In genomic region chr16:72939247-72939646, GRCh38 we compare ENCODE assay signal across 9 cellular contexts.
A peak's percentile ranks its signal among the peaks of the same experiment; 100 is the strongest.
DNase-seq lines count a peak whose midpoint lies in the region; ATAC-seq and TF ChIP-seq lines count a peak whose summit lies in the region.
"Had no signal": no experiment of that assay in that cellular context is flagged by ENCODE, and none has a peak within 500 bp of the region (broad histone marks: within the 10 kb centered on the region; RNA-seq: fewer than 3 reads in every experiment).

No MANE protein-coding gene starts in this region.

- peak; percentile 50 for DNase-seq in AG08395 (ENCODE audit: low spot score)
- DNase-seq in SK-N-SH = no peak
- no peak for DNase-seq in Right ventricle myocardium inferior (ENCODE audit: missing footprints)
- DNase-seq in pons (ENCODE audit: low spot score) = peak; percentile 39
- no peak for DNase-seq in stimulated activated CD4-positive, alpha-beta T cell treated with anti-CD3 and anti-CD28 coated beads, Interleukin-4, amount 100 ng/mL, for 1 hour
- no peak for DNase-seq in dermis blood vessel endothelial cell
- DNase-seq in testis = no peak
- no peak for DNase-seq in NCI-H345 (lab: John Stamatoyannopoulos, UW)
- DNase-seq: CD4-positive, alpha-beta T cell had no signal

- no peak for TF ChIP-seq POLR2A in testis (IDR thresholded peaks at IDR 0.05)

- H3K4me3 ChIP-seq in SK-N-SH (ENCODE audit: low read depth in 2 of 2, low read length in 1 of 2) = no peak overlapping the region
- H3K4me3 ChIP-seq in testis = no peak overlapping the region

- peaks cover 0 to 13% of the 10 kb centered on the region in 2 experiments for H3K36me3 ChIP-seq in SK-N-SH (replicated peaks in 1 of 2; ENCODE audit: control insufficient read depth in 1 of 2, insufficient read depth in 2 of 2, low read length in 1 of 2)
- H3K36me3 ChIP-seq in testis (ENCODE audit: low read depth, missing control alignments) = no peaks in the 10 kb centered on the region

- no peaks in the 10 kb centered on the region for H3K9me2 ChIP-seq in SK-N-SH

- H3K79me2 ChIP-seq in SK-N-SH (ENCODE audit: insufficient read depth) = peaks cover 96% of the 10 kb centered on the region

- peak; percentile 53 for ATAC-seq in Right ventricle myocardium inferior

- no peak for TF ChIP-seq EP300 in SK-N-SH (IDR thresholded peaks at IDR 0.05; ENCODE audit: borderline replicate concordance in 1 of 2, low read depth in 1 of 2, low read length in 1 of 2)

- TF ChIP-seq RAD21 in SK-N-SH (IDR thresholded peaks at IDR 0.05; ENCODE audit: low read length) = peak; percentile 30; the same call in 1 of the 2 replicates

- H3K4me2 ChIP-seq in SK-N-SH = peak overlapping the region; percentile 30; the same call in 1 of the 2 replicates

- H3K9me3 ChIP-seq in SK-N-SH (no peaks in the 10 kb centered on the region), testis (no peaks in the 10 kb centered on the region)

- peaks cover 55% of the 10 kb centered on the region for H4K20me1 ChIP-seq in SK-N-SH (ENCODE audit: insufficient read depth)

- H3K4me1 ChIP-seq in SK-N-SH (ENCODE audit: control insufficient read depth in 1 of 2, insufficient read depth in 2 of 2, low read depth in 1 of 2, low read length in 1 of 2) (peaks cover 15 to 25% of the 10 kb centered on the region in 2 experiments; a peak in 2 of 4 replicates), testis (peaks cover 8% of the 10 kb centered on the region)

- H3K27me3 ChIP-seq in SK-N-SH (ENCODE audit: insufficient read depth) = no peaks in the 10 kb centered on the region
- H3K27me3 ChIP-seq in testis = no peaks in the 10 kb centered on the region

- POLR2A ChIA-PET in SK-N-SH (lab: Yijun Ruan, JAX) = no interaction called here

- WGBS in SK-N-SH (ENCODE audit: low lambda C conversion rate) = 82% methylated on average over 10 of the region's 10 CpGs
- WGBS in testis, 2 donors = 43 to 60% methylated on average over 9 to 10 of the region's 10 CpGs

- intact Hi-C loops in Right ventricle myocardium inferior (cut with DNase I) (loop anchor here (5.0 to 10.0 kb wide), 3 partner anchors 84 to 236 kb away; partner anchors contain the start of gene ZFHX3), testis (cut with DNase I; ENCODE audit: low total_unique reads) (loop anchor here (5.0 to 10.0 kb wide), 2 partner anchors 46 to 118 kb away; no protein-coding TSS in a partner anchor)

- H2AFZ ChIP-seq in SK-N-SH (ENCODE audit: low read depth) = no peak overlapping the region

- H3K27ac ChIP-seq in SK-N-SH (ENCODE audit: low read depth in 2 of 2, low read length in 1 of 2) (peak overlapping the region in 1 of 2 experiments; percentile 12; a peak in 1 of 4 replicates), testis (peak overlapping the region in 1 of 2 donors; percentile 82)

- peaks cover 4% of the 10 kb centered on the region for H3F3A ChIP-seq in SK-N-SH (replicated peaks; ENCODE audit: insufficient read depth)

- CTCF ChIA-PET in SK-N-SH (lab: Yijun Ruan, JAX) = interaction anchor here (0.5 to 1.3 kb wide), 3 partner anchors 9 to 107 kb away, joined by 3 to 5 read pairs (median 4); no protein-coding TSS in a partner anchor

- TF ChIP-seq CTCF in SK-N-SH (IDR thresholded peaks at IDR 0.05) (no peak), testis (IDR thresholded peaks at IDR 0.05) (no peak)

- H3K9ac ChIP-seq in SK-N-SH = no peak overlapping the region

TF ChIP-seq in SK-N-SH, 30 proteins besides CTCF, POLR2A, EP300 and RAD21:
- TF ChIP-seq IRF3 (IDR thresholded peaks at IDR 0.05; ENCODE audit: low read depth, low read length) (no peak), USF1 (IDR thresholded peaks at IDR 0.05; ENCODE audit: borderline replicate concordance, low read depth) (no peak), SIN3A (IDR thresholded peaks at IDR 0.05; ENCODE audit: borderline replicate concordance, low read depth, low read length) (no peak), RXRA (IDR thresholded peaks at IDR 0.05; ENCODE audit: borderline replicate concordance, low read depth) (no peak), JUND (IDR thresholded peaks at IDR 0.05) (no peak), EZH2phosphoT487 (IDR thresholded peaks at IDR 0.05; ENCODE audit: borderline replicate concordance, low read depth) (no peak), TCF12 (IDR thresholded peaks at IDR 0.05) (no peak)
- TF ChIP-seq, protein P1, sequence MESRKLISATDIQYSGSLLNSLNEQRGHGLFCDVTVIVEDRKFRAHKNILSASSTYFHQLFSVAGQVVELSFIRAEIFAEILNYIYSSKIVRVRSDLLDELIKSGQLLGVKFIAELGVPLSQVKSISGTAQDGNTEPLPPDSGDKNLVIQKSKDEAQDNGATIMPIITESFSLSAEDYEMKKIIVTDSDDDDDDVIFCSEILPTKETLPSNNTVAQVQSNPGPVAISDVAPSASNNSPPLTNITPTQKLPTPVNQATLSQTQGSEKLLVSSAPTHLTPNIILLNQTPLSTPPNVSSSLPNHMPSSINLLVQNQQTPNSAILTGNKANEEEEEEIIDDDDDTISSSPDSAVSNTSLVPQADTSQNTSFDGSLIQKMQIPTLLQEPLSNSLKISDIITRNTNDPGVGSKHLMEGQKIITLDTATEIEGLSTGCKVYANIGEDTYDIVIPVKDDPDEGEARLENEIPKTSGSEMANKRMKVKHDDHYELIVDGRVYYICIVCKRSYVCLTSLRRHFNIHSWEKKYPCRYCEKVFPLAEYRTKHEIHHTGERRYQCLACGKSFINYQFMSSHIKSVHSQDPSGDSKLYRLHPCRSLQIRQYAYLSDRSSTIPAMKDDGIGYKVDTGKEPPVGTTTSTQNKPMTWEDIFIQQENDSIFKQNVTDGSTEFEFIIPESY (IDR thresholded peaks at IDR 0.05; ENCODE audit: borderline replicate concordance, low read depth) = no peak

Comparison
In these comparisons a context has a peak if more than half of its experiments do, and no peak if none do; other contexts are left out.
1. DNase-seq: peak in AG08395 (single experiment) and pons (single experiment); none in SK-N-SH (single experiment), Right ventricle myocardium inferior (single experiment), stimulated activated CD4-positive, alpha-beta T cell treated with anti-CD3 and anti-CD28 coated beads, Interleukin-4, amount 100 ng/mL, for 1 hour (single experiment), dermis blood vessel endothelial cell (single experiment), testis (single experiment) and NCI-H345 (single experiment).